1 cellular context compared by ENCODE assay signal in genomic region chr10:127679642-127680255, GRCh38.
TF ChIP-seq lines count a peak whose summit lies in the region.

No MANE protein-coding gene starts in this region.

TF ChIP-seq in HCT116, 20 proteins besides CTCF, POLR2A, EP300 and RAD21 (continued from another document):
- TF ChIP-seq REST (IDR thresholded peaks at IDR 0.05; ENCODE audit: low read depth) (no peak), FOSL1 (IDR thresholded peaks at IDR 0.05; ENCODE audit: low read depth) (no peak), CBX3 (IDR thresholded peaks at IDR 0.05; ENCODE audit: low read depth) (no peak), ZNF274 (IDR thresholded peaks at IDR 0.05; ENCODE audit: low read depth, low read length) (no peak), EZH2 (IDR thresholded peaks at IDR 0.05) (no peak), YY1 (IDR thresholded peaks at IDR 0.05; ENCODE audit: extremely low read depth, insufficient replicate concordance, low read depth, low read length) (no peak)
